ENCODE assay signal across 13 cellular contexts in the genomic region with DNA sequence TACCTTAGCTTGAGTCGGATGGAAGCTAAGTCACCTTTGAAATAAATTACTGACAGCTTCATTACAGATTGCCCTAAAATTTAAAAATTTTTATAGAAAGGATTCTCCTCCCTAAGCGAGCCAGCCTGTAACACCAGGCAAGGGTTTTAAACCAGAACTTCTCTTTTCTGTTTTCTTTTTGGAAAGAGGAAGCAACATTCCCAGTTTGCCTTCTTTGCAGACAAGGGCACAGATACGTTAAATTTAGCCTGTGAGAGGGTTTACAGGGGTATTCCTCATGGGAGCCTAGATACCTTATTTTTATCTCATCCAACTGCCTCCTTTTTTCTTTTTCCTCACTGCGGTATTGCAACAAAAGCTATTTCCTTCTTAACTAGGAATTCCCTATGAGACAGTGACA. TPM values are rescaled to one million over a fixed set of nuclear protein-coding genes. Genes with fewer than 3 reads are reported as not detected.
DNase-seq lines count a peak whose midpoint lies in the region; ATAC-seq and TF ChIP-seq lines count a peak whose summit lies in the region.
"Had no signal": no experiment of that assay in that cellular context is flagged by ENCODE, and none has a peak within 500 bp of the region (broad histone marks: within the 10 kb centered on the region; RNA-seq: fewer than 3 reads in every experiment).

No MANE protein-coding gene starts in this region.

- H3K36me3 ChIP-seq in hepatocyte (replicated peaks; ENCODE audit: insufficient read depth, low read depth) (no peaks in the 10 kb centered on the region), skeletal muscle satellite cell (ENCODE audit: insufficient read depth, low read length) (peaks cover 34% of the 10 kb centered on the region), transverse colon (peaks cover 0 to 8% (median 0%) of the 10 kb centered on the region in 4 donors), breast epithelium (no peaks in the 10 kb centered on the region)

- no peak for ATAC-seq in activated CD8-positive, alpha-beta memory T cell treated with anti-CD3 and anti-CD28 coated beads, Interleukin-2, amount 10 ng/mL, durations not matched to agents 7 days and 5 days
- ATAC-seq in WTC11 (no peak), GM19328 (IDR thresholded peaks at IDR 0.05; ENCODE audit: unreplicated experiment) (no peak)
- ATAC-seq: A549; activated naive CD4-positive, alpha-beta T cell treated with anti-CD3 and anti-CD28 coated beads, Interleukin-2, amount 50 U/mL, for 72 hours had no signal

- H3K27ac ChIP-seq in hepatocyte, result peak overlapping the region; percentile 45
- H3K27ac ChIP-seq in transverse colon, result peak overlapping the region in 2 of 4 donors; percentile 5 to 19
- H3K27ac ChIP-seq in breast epithelium, result no peak overlapping the region
- H3K27ac ChIP-seq: A549, VCaP had no signal

- no peak for DNase-seq in activated CD8-positive, alpha-beta memory T cell treated with anti-CD3 and anti-CD28 coated beads, Interleukin-2, amount 10 ng/mL, durations not matched to agents 7 days and 5 days
- DNase-seq in activated CD8-positive, alpha-beta memory T cell treated with anti-CD3 and anti-CD28 coated beads for 24 hours, result no peak
- no peak for DNase-seq in WTC11 (ENCODE audit: low spot score)
- DNase-seq in hepatocyte (ENCODE audit: low spot score), result no peak
- no peak for DNase-seq in transverse colon
- DNase-seq in breast epithelium (ENCODE audit: low spot score in 2 of 2), result no peak
- DNase-seq: MM.1S, NCI-H446 treated with DMSO at 0.1 percent for 48 hours had no signal

- H3K9me2 ChIP-seq in hepatocyte (replicated peaks; ENCODE audit: insufficient read depth), result no peaks in the 10 kb centered on the region

- in situ Hi-C loops in transverse colon (cut with MboI; ENCODE audit: low pct_ligation_motif_present in 1 of 4, low pct_unique_long_range_greater_than_20kb in 1 of 4, low sequenced_read_pairs in 3 of 4), result no loop called here

- H2AFZ ChIP-seq in hepatocyte, result no peak overlapping the region

- H3K27ac Mint-ChIP-seq in activated CD8-positive, alpha-beta memory T cell treated with anti-CD3 and anti-CD28 coated beads, Interleukin-2, amount 10 ng/mL, durations not matched to agents 7 days and 5 days, result peak overlapping the region; percentile 57
- peak overlapping the region; percentile 93 for H3K27ac Mint-ChIP-seq in WTC11

- no peak overlapping the region for H3K4me3 Mint-ChIP-seq in activated CD8-positive, alpha-beta memory T cell treated with anti-CD3 and anti-CD28 coated beads, Interleukin-2, amount 10 ng/mL, durations not matched to agents 7 days and 5 days
- H3K4me3 Mint-ChIP-seq in WTC11, result peak overlapping the region; percentile 8; the same call in 1 of the 2 replicates

- TF ChIP-seq POLR2A in transverse colon (IDR thresholded peaks at IDR 0.05) (no peak), breast epithelium (IDR thresholded peaks at IDR 0.05) (no peak)

- POLR2A ChIA-PET in WTC11 (lab: Charles Lee), result no interaction called here

- 68% methylated on average over 4 of the region's 4 CpGs for WGBS in hepatocyte (ENCODE audit: low lambda C conversion rate, missing lambda C conversion rate)
- 63 to 64% methylated on average over 3 to 4 of the region's 4 CpGs for WGBS in transverse colon (ENCODE audit: low coverage in 1 of 2), 2 donors

- H3K4me2 ChIP-seq in hepatocyte, result peak overlapping the region; percentile 83
- peak overlapping the region; percentile 42 for H3K4me2 ChIP-seq in skeletal muscle satellite cell (ENCODE audit: low read length)
- H3K4me2 ChIP-seq: A549 had no signal

- no peaks in the 10 kb centered on the region for H3K9me3 Mint-ChIP-seq in activated CD8-positive, alpha-beta memory T cell treated with anti-CD3 and anti-CD28 coated beads, Interleukin-2, amount 10 ng/mL, durations not matched to agents 7 days and 5 days (ENCODE audit: low read depth)
- no peaks in the 10 kb centered on the region for H3K9me3 Mint-ChIP-seq in WTC11
- H3K9me3 Mint-ChIP-seq: activated naive CD4-positive, alpha-beta T cell treated with anti-CD3 and anti-CD28 coated beads, Interleukin-2, amount 50 U/mL, for 72 hours had no signal

- H3K9ac ChIP-seq in skeletal muscle satellite cell (ENCODE audit: low read depth, low read length), result peak overlapping the region; percentile 27

- H4K20me1 ChIP-seq in hepatocyte (ENCODE audit: insufficient read depth, poor library complexity, severe bottlenecking), result peaks cover 97% of the 10 kb centered on the region

- peaks cover 55% of the 10 kb centered on the region for H3K4me1 Mint-ChIP-seq in activated CD8-positive, alpha-beta memory T cell treated with anti-CD3 and anti-CD28 coated beads, Interleukin-2, amount 10 ng/mL, durations not matched to agents 7 days and 5 days
- H3K4me1 Mint-ChIP-seq in WTC11, result peaks cover 95% of the 10 kb centered on the region

- H3K27me3 Mint-ChIP-seq in activated CD8-positive, alpha-beta memory T cell treated with anti-CD3 and anti-CD28 coated beads, Interleukin-2, amount 10 ng/mL, durations not matched to agents 7 days and 5 days, result no peaks in the 10 kb centered on the region
- H3K27me3 Mint-ChIP-seq in WTC11 (ENCODE audit: low read depth), result no peaks in the 10 kb centered on the region

- TF ChIP-seq CTCF in WTC11 (IDR thresholded peaks at IDR 0.05) (no peak), hepatocyte (IDR thresholded peaks at IDR 0.05; ENCODE audit: poor library complexity) (no peak), transverse colon (IDR thresholded peaks at IDR 0.05) (no peak), breast epithelium (IDR thresholded peaks at IDR 0.05) (no peak)

- intact Hi-C loops in transverse colon (cut with DNase I; ENCODE audit: low total_unique reads) (loop anchor here (10.0 kb wide), 1 partner anchor 87 kb away; the partner anchor contains the start of gene NELFCD), breast epithelium (cut with DNase I; ENCODE audit: low total_unique reads) (loop anchor here (10.0 kb wide), 1 partner anchor 87 kb away; the partner anchor contains the start of gene NELFCD)

- no peaks in the 10 kb centered on the region for H3K27me3 ChIP-seq in hepatocyte
- H3K27me3 ChIP-seq in skeletal muscle satellite cell (ENCODE audit: control insufficient read depth, insufficient read depth, low read length), result no peaks in the 10 kb centered on the region
- H3K27me3 ChIP-seq in transverse colon, result no peaks in the 10 kb centered on the region
- H3K27me3 ChIP-seq in breast epithelium, result no peaks in the 10 kb centered on the region

- H3K9me3 ChIP-seq in hepatocyte (ENCODE audit: low read depth) (no peaks in the 10 kb centered on the region), skeletal muscle satellite cell (replicated peaks; ENCODE audit: low read length) (no peaks in the 10 kb centered on the region), transverse colon (no peaks in the 10 kb centered on the region), breast epithelium (no peaks in the 10 kb centered on the region)
- H3K9me3 ChIP-seq: A549 had no signal

- H3K4me3 ChIP-seq in hepatocyte (no peak overlapping the region), skeletal muscle satellite cell (ENCODE audit: low read length) (no peak overlapping the region), transverse colon (no peak overlapping the region), breast epithelium (no peak overlapping the region)
- H3K4me3 ChIP-seq: A549 had no signal

- H3K36me3 Mint-ChIP-seq in activated CD8-positive, alpha-beta memory T cell treated with anti-CD3 and anti-CD28 coated beads, Interleukin-2, amount 10 ng/mL, durations not matched to agents 7 days and 5 days, result peaks cover 65% of the 10 kb centered on the region
- H3K36me3 Mint-ChIP-seq in WTC11, result peaks cover 26% of the 10 kb centered on the region

- H3K4me1 ChIP-seq in hepatocyte (ENCODE audit: insufficient read depth) (peaks cover 52% of the 10 kb centered on the region), skeletal muscle satellite cell (ENCODE audit: control insufficient read depth, insufficient read depth, low read length) (peaks cover 67% of the 10 kb centered on the region), transverse colon (peaks cover 23 to 65% (median 30%) of the 10 kb centered on the region in 4 donors), breast epithelium (peaks cover 13 to 31% of the 10 kb centered on the region in 2 donors)

- no peak for TF ChIP-seq EP300 in transverse colon (IDR thresholded peaks at IDR 0.05; ENCODE audit: low read depth)

- peaks cover 100% of the 10 kb centered on the region for H3K79me2 ChIP-seq in hepatocyte

- CTCF ChIA-PET in activated CD8-positive, alpha-beta memory T cell treated with anti-CD3 and anti-CD28 coated beads, Interleukin-2, amount 10 ng/mL, durations not matched to agents 7 days and 5 days (lab: Charles Lee), result interaction anchor here (1.0 to 3.0 kb wide), 3 partner anchors 10 to 247 kb away, joined by 3 to 12 read pairs (median 4); no protein-coding TSS in a partner anchor
- CTCF ChIA-PET in WTC11 (lab: Charles Lee), result interaction anchor here (1.6 kb wide), 1 partner anchor 558 kb away, joined by 5 read pairs; no protein-coding TSS in a partner anchor

TF ChIP-seq in WTC11, 78 proteins besides CTCF, POLR2A, EP300 and RAD21 (continues in another document):
- TF ChIP-seq, protein P1, sequence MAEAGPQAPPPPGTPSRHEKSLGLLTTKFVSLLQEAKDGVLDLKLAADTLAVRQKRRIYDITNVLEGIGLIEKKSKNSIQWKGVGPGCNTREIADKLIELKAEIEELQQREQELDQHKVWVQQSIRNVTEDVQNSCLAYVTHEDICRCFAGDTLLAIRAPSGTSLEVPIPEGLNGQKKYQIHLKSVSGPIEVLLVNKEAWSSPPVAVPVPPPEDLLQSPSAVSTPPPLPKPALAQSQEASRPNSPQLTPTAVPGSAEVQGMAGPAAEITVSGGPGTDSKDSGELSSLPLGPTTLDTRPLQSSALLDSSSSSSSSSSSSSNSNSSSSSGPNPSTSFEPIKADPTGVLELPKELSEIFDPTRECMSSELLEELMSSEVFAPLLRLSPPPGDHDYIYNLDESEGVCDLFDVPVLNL (CRISPR knock-in tag; IDR thresholded peaks at IDR 0.05; ENCODE audit: borderline replicate concordance, low read depth), result no peak
- no peak for TF ChIP-seq ZNF121 (CRISPR knock-in tag; IDR thresholded peaks at IDR 0.05)

RNA-seq across cellular contexts. Expression of gene GNAS, which starts 45.0 kb away (rescaled TPM):
- 100 to 1,000 TPM; 817 to 859 TPM for total RNA-seq in activated CD8-positive, alpha-beta memory T cell treated with anti-CD3 and anti-CD28 coated beads, Interleukin-2, amount 10 ng/mL, durations not matched to agents 7 days and 5 days
- total RNA-seq in WTC11 (2021) (868 to 954 TPM (median 912 TPM) in 3 replicates), hepatocyte (841 and 897 TPM in 2 replicates), transverse colon (100 to 1,000 TPM; 501 to 716 (median 535) TPM), breast epithelium (100 to 1,000 TPM; 448 to 714 (median 570) TPM)
- polyA plus RNA-seq in hepatocyte, result 1,649 and 1,702 TPM in 2 replicates
- 236 and 277 TPM in 2 replicates for total RNA-seq in skeletal muscle satellite cell (2012; rRNA removed)

RNA-seq across cellular contexts. Expression of gene GNAS-AS1, which starts 46.8 kb away (rescaled TPM):
- total RNA-seq in activated CD8-positive, alpha-beta memory T cell treated with anti-CD3 and anti-CD28 coated beads, Interleukin-2, amount 10 ng/mL, durations not matched to agents 7 days and 5 days, result 1 to 10 TPM in 1 of 2 experiments, under 1 TPM in 1; 0.89 to 1.8 TPM
- total RNA-seq in WTC11 (2021) (12.2 to 13.4 TPM (median 12.8 TPM) in 3 replicates), hepatocyte (0.16 TPM in 1 of 2 replicates, not detected in the other), transverse colon (1 to 10 TPM in 1 of 4 donors, under 1 TPM in 1, not detected in 2; 0.55 to 1.1 TPM), breast epithelium (1 to 10 TPM in 1 of 3 donors, under 1 TPM in 2; 0.48 to 1.5 (median 0.98) TPM)
- 0.97 and 0.98 TPM in 2 replicates for polyA plus RNA-seq in hepatocyte
- 0.66 and 1.0 TPM in 2 replicates for total RNA-seq in skeletal muscle satellite cell (2012; rRNA removed)
- polyA plus RNA-seq: A549 had no signal
